9 cellular contexts compared by ENCODE assay signal in the genomic region with DNA sequence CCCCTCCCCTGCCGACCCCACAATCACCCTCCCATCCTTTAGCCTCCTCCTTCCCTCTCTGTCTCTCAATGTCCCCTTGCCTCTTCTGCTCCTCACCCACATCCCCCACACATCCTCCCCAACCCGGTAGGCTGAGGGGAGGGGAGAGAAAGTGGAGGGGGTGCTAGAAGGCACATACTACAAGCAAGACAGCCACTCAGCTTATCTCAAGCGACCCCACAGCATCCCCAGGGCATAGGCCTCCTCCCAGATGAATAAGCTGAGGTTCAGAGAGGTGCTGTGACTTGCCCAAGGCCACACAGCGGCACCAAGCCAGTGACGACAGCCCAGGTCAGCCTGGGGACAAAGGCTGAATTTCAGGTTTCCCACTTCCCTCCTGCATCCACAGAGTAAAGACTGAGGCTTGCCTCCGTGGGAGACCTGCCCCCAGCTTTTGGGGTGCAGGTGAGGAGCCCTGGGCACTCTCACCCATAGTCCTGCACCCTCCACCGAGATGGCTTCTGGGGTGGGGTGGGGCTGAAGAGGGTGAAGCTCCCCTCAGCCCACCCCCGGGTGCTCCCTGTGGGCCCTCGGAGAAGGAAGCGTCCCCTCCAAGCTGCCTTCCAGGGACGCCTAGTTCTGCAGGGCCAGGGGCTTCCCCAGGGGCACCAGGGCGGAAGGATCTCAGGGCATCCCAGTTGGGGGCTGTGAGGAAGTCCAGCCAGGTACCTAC. TPM values are rescaled to one million over a fixed set of nuclear protein-coding genes. Genes with fewer than 3 reads are reported as not detected.
DNase-seq lines count a peak whose midpoint lies in the region; ATAC-seq, FAIRE-seq and TF ChIP-seq lines count a peak whose summit lies in the region.
"Had no signal": no experiment of that assay in that cellular context is flagged by ENCODE, and none has a peak within 500 bp of the region (broad histone marks: within the 10 kb centered on the region; RNA-seq: fewer than 3 reads in every experiment).

No MANE protein-coding gene starts in this region.

- H3K4me1 ChIP-seq in adipocyte (ENCODE audit: control insufficient read depth, insufficient read depth, low read length) (peaks cover 8% of the 10 kb centered on the region), mucosa of stomach (ENCODE audit: control insufficient read depth, insufficient read depth, low read length) (peaks cover 23% of the 10 kb centered on the region)

- H3K27me3 ChIP-seq in GM06990 (replicated peaks; ENCODE audit: control insufficient read depth, insufficient read depth, low read length): no peaks in the 10 kb centered on the region
- no peaks in the 10 kb centered on the region for H3K27me3 ChIP-seq in adipocyte (replicated peaks; ENCODE audit: control insufficient read depth, insufficient read depth, low read length)
- H3K27me3 ChIP-seq in mucosa of stomach (ENCODE audit: control insufficient read depth, insufficient read depth, low read length): peaks cover 7% of the 10 kb centered on the region

- no peak for FAIRE-seq in HTR-8/SVneo (lab: Jason Lieb, UNC)

- H3K9ac ChIP-seq in adipocyte (ENCODE audit: low read length) (peak overlapping the region; percentile 37), mucosa of stomach (ENCODE audit: low read length) (peak overlapping the region; percentile 55)

- H3K36me3 ChIP-seq in GM06990 (ENCODE audit: control insufficient read depth, insufficient read depth, low read length): peaks cover 32% of the 10 kb centered on the region
- no peaks in the 10 kb centered on the region for H3K36me3 ChIP-seq in adipocyte (ENCODE audit: control insufficient read depth, insufficient read depth, low read length, severe bottlenecking)
- H3K36me3 ChIP-seq in mucosa of stomach (ENCODE audit: control insufficient read depth, insufficient read depth, low read length): no peaks in the 10 kb centered on the region

- ATAC-seq in HG02870 (IDR thresholded peaks at IDR 0.05; ENCODE audit: unreplicated experiment): peak; percentile 12

- H3K4me3 ChIP-seq in GM06990 (replicated peaks; ENCODE audit: low read depth, low read length): peak overlapping the region; percentile 85
- H3K4me3 ChIP-seq in adipocyte (ENCODE audit: low read length): peak overlapping the region; percentile 65
- peak overlapping the region; percentile 36 for H3K4me3 ChIP-seq in mucosa of stomach (ENCODE audit: low read length)
- H3K4me3 ChIP-seq: lung had no signal

- H3K9me3 ChIP-seq in adipocyte (ENCODE audit: control insufficient read depth, low read length) (no peaks in the 10 kb centered on the region), mucosa of stomach (ENCODE audit: control insufficient read depth, low read length) (no peaks in the 10 kb centered on the region)

- DNase-seq in GM06990 (ENCODE audit: extremely low read depth, insufficient read length) (no peak), adipocyte (ENCODE audit: low read depth) (no peak), HTR-8/SVneo (ENCODE audit: insufficient read length, low spot score) (no peak), NCI-H345 (lab: John Stamatoyannopoulos, UW) (no peak), cerebellum (ENCODE audit: low spot score) (no peak), anterior cingulate cortex (lab: John Stamatoyannopoulos, UW) (no peak)

- no peak for TF ChIP-seq CTCF in GM06990 (IDR thresholded peaks at IDR 0.05; ENCODE audit: insufficient read depth, low read length, poor library complexity, severe bottlenecking)

RNA-seq across cellular contexts. Expression of gene RAC2, which starts 0.5 kb away (rescaled TPM):
- total RNA-seq in cerebellum: 0.64 TPM

RNA-seq across cellular contexts. Expression of gene SSTR3, which starts 31.3 kb away (rescaled TPM):
- total RNA-seq in cerebellum: 0.27 TPM

RNA-seq across cellular contexts. Expression of gene CYTH4, which starts 38.8 kb away (rescaled TPM):
- 3.9 TPM for total RNA-seq in cerebellum

RNA-seq across cellular contexts. Expression of gene C1QTNF6, which starts 55.5 kb away (rescaled TPM):
- 4.4 TPM for total RNA-seq in cerebellum
